ENCODE assay signal across 1 cellular context in genomic region chr21:44992608-44993031, GRCh38.
TF ChIP-seq lines count a peak whose summit lies in the region.

No MANE protein-coding gene starts in this region.

TF ChIP-seq in IMR-90, 13 proteins besides CTCF, POLR2A, EP300 and RAD21:
- TF ChIP-seq USF2 (IDR thresholded peaks at IDR 0.05; ENCODE audit: low read depth, low read length) (no peak), CEBPB (IDR thresholded peaks at IDR 0.05; ENCODE audit: low read depth, low read length) (no peak)
